1 cellular context compared by ENCODE assay signal in the genomic region with DNA sequence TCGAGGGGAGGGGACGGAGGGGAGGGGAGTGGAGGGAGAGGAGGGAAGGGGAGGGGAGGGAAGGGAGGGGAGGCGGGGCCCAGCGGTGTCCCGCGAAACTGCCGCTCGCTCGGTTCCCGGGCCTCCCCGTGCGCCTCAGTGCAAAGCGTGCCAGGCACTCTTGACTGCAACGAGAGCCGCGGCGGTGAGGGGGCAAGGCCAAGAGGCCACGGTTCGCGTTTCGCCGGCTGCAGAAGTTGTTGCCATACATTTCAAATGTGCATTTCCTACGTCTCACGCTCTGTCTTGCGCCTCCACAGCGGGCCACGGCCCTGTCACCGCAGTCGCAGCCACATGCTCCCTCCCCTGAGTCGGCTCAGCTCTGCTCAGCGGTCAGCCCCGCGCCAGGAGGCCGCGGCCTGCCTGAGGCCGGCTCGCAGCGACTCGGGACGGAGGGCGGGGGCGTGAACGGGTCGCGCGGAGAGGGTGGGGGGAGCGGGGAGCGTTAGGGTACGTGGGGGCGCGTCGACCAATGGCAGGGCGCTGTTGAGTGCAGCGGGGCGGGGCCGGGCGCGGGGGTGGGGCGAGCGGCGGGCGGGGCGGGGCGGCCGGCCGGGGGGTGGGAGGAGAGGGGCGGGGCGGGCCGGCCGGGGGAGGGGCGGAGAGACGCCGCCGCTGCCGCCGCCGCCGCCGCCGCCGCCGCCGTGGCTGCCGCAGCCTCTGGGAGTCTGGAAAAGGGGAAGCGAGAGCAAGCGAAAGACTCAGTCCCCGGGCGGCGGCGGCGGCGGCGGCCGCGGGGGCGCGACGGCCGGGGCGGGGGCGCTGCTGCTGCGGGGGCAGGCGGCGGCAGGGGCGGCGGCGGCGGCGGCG.
A peak's percentile ranks its signal among the peaks of the same experiment; 100 is the strongest.
TF ChIP-seq lines count a peak whose summit lies in the region.

Gene PPP2R5C (plus strand): TSS at position 678 of the 849 bp plus-strand sequence. CDS start 185 bp downstream, outside the sequence.

TF ChIP-seq in GM12878, 131 proteins besides CTCF, POLR2A, EP300 and RAD21 (continued from another document):
- peak; percentile 57; the same call in 1 of the 2 replicates for TF ChIP-seq HDGF (IDR thresholded peaks at IDR 0.05)
- peak in 1 of 2 experiments; percentile 68; a peak in 1 of 4 replicates for TF ChIP-seq BHLHE40 (IDR thresholded peaks at IDR 0.05; ENCODE audit: borderline replicate concordance in 1 of 2, low read depth in 2 of 2, low read length in 1 of 2)
- no peak for TF ChIP-seq KDM1A (IDR thresholded peaks at IDR 0.05; ENCODE audit: borderline replicate concordance)
- TF ChIP-seq SPI1 (IDR thresholded peaks at IDR 0.05; ENCODE audit: borderline replicate concordance, insufficient read depth, low read depth, low read length): peak; percentile 38; the same call in 1 of the 2 replicates
- peak; percentile 13 to 86 for TF ChIP-seq EGR1 (IDR thresholded peaks at IDR 0.05; ENCODE audit: borderline replicate concordance in 1 of 2, low read depth in 2 of 2, low read length in 2 of 2)
- TF ChIP-seq LARP7 (IDR thresholded peaks at IDR 0.05): peak; percentile 69
- TF ChIP-seq CREB1 (IDR thresholded peaks at IDR 0.05; ENCODE audit: low read depth): peak; percentile 57; the same call in 1 of the 2 replicates
- TF ChIP-seq, protein P1, sequence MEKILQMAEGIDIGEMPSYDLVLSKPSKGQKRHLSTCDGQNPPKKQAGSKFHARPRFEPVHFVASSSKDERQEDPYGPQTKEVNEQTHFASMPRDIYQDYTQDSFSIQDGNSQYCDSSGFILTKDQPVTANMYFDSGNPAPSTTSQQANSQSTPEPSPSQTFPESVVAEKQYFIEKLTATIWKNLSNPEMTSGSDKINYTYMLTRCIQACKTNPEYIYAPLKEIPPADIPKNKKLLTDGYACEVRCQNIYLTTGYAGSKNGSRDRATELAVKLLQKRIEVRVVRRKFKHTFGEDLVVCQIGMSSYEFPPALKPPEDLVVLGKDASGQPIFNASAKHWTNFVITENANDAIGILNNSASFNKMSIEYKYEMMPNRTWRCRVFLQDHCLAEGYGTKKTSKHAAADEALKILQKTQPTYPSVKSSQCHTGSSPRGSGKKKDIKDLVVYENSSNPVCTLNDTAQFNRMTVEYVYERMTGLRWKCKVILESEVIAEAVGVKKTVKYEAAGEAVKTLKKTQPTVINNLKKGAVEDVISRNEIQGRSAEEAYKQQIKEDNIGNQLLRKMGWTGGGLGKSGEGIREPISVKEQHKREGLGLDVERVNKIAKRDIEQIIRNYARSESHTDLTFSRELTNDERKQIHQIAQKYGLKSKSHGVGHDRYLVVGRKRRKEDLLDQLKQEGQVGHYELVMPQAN (conservative IDR thresholded peaks at IDR 0.05): peak; percentile 81
- TF ChIP-seq PAX8 (IDR thresholded peaks at IDR 0.05): no peak
- no peak for TF ChIP-seq FOXK2 (IDR thresholded peaks at IDR 0.05)
- 0 out of 2 replicates have a peak, but pooled peaks have one; percentile 40 for TF ChIP-seq NBN (IDR thresholded peaks at IDR 0.05)
- no peak for TF ChIP-seq PML (IDR thresholded peaks at IDR 0.05; ENCODE audit: low read length)
- TF ChIP-seq IKZF1 (conservative IDR thresholded peaks at IDR 0.05): 0 out of 2 replicates have a peak, but pooled peaks have one; percentile 15
- no peak for TF ChIP-seq HCFC1 (IDR thresholded peaks at IDR 0.05; ENCODE audit: low read length)
